Comparison of ENCODE assay signal across 14 cellular contexts in genomic region chr6:38337819-38338465, GRCh38.
A peak's percentile ranks its signal among the peaks of the same experiment; 100 is the strongest.
DNase-seq lines count a peak whose midpoint lies in the region; ATAC-seq, FAIRE-seq and TF ChIP-seq lines count a peak whose summit lies in the region.
"Had no signal": no experiment of that assay in that cellular context is flagged by ENCODE, and none has a peak within 500 bp of the region (broad histone marks: within the 10 kb centered on the region; RNA-seq: fewer than 3 reads in every experiment).

No MANE protein-coding gene starts in this region.

- intact Hi-C loops in MCF 10A (cut with micrococcal nuclease): no loop called here
- intact Hi-C loops in breast epithelium (cut with DNase I; ENCODE audit: low total_unique reads): no loop called here

- H3K4me3 Mint-ChIP-seq in MCF 10A (ENCODE audit: unreplicated experiment): no peak overlapping the region

- DNase-seq in MCF 10A (ENCODE audit: unreplicated experiment): peak; percentile 68
- no peak for DNase-seq in breast epithelium (ENCODE audit: low spot score in 2 of 2)
- DNase-seq in fibroblast of the aortic adventitia (ENCODE audit: low read depth): peak; percentile 88
- no peak for DNase-seq in D721Med (ENCODE audit: insufficient read length, low spot score)
- DNase-seq in GM10248 (ENCODE audit: extremely low spot score): no peak
- DNase-seq in SHP77 (lab: John Stamatoyannopoulos, UW): no peak
- DNase-seq: KBM-7, NCI-H510A treated with DMSO at 0.1 percent for 48 hours, T1000 had no signal

- H3K4me1 Mint-ChIP-seq in MCF 10A (ENCODE audit: insufficient read depth, unreplicated experiment): peaks cover 21% of the 10 kb centered on the region

- no TSS peak for BruUV-seq in MCF 10A (replicated peaks; lab: Mats Ljungman, UMichigan)

- TF ChIP-seq CTCF in MCF 10A (IDR thresholded peaks at IDR 0.05; ENCODE audit: unreplicated experiment) (peak; percentile 12), breast epithelium (IDR thresholded peaks at IDR 0.05) (no peak), fibroblast of the aortic adventitia (IDR thresholded peaks at IDR 0.05; ENCODE audit: insufficient read depth, low read length) (peak; percentile 52), D721Med (IDR thresholded peaks at IDR 0.05; ENCODE audit: insufficient read depth, missing control alignments) (no peak), GM10248 (IDR thresholded peaks at IDR 0.05; ENCODE audit: control extremely low read depth, extremely low read depth, low read depth, missing control alignments) (no peak)

- no peak for TF ChIP-seq POLR2A in breast epithelium (IDR thresholded peaks at IDR 0.05)

- FAIRE-seq in D721Med (lab: Jason Lieb, UNC): no peak
- FAIRE-seq: A204.1 had no signal

- ATAC-seq in SK-N-SH treated with all-trans-retinoic acid at 6 μM for 48 hours (peak; percentile 98), GM21381 (IDR thresholded peaks at IDR 0.05; ENCODE audit: unreplicated experiment) (no peak)
- ATAC-seq: sciatic nerve had no signal

- H3K27ac Mint-ChIP-seq in MCF 10A (ENCODE audit: low read depth, unreplicated experiment): peak overlapping the region; percentile 97

- H3K9me3 ChIP-seq in breast epithelium: peaks cover 0 to 4% of the 10 kb centered on the region in 2 donors

- no peaks in the 10 kb centered on the region for H3K4me1 ChIP-seq in breast epithelium
- H3K4me1 ChIP-seq: ascending aorta had no signal

- POLR2A ChIA-PET in MCF 10A (lab: Yijun Ruan, JAX) (interaction anchor here (0.6 to 1.3 kb wide), 2 partner anchors 19 to 20 kb away, joined by 3 to 5 read pairs; no protein-coding TSS in a partner anchor), GM10248 (lab: Yijun Ruan, JAX) (no interaction called here)

- H3K4me3 ChIP-seq in breast epithelium: no peak overlapping the region
- H3K4me3 ChIP-seq in fibroblast of the aortic adventitia (ENCODE audit: low read depth, low read length): no peak overlapping the region
- H3K4me3 ChIP-seq: ascending aorta had no signal

- no peaks in the 10 kb centered on the region for H3K27me3 Mint-ChIP-seq in MCF 10A (ENCODE audit: insufficient read depth, unreplicated experiment)

- CTCF ChIA-PET in MCF 10A (lab: Yijun Ruan, JAX) (interaction anchor here (0.7 to 1.0 kb wide), 3 partner anchors 31 to 304 kb away, joined by 3 read pairs; no protein-coding TSS in a partner anchor), GM10248 (lab: Yijun Ruan, JAX) (no interaction called here)

- peaks cover 9% of the 10 kb centered on the region for H3K9me3 Mint-ChIP-seq in MCF 10A (ENCODE audit: unreplicated experiment)

- peaks cover 5% of the 10 kb centered on the region for H3K36me3 Mint-ChIP-seq in MCF 10A (ENCODE audit: insufficient read depth, unreplicated experiment)

- no peaks in the 10 kb centered on the region for H3K36me3 ChIP-seq in breast epithelium
- H3K36me3 ChIP-seq: ascending aorta had no signal

- no peaks in the 10 kb centered on the region for H3K27me3 ChIP-seq in breast epithelium
- H3K27me3 ChIP-seq: ascending aorta had no signal

- no peak overlapping the region for H3K27ac ChIP-seq in breast epithelium
- H3K27ac ChIP-seq: ascending aorta had no signal

TF ChIP-seq in SK-N-SH treated with all-trans-retinoic acid at 6 μM for 48 hours, 23 proteins besides CTCF, POLR2A, EP300 and RAD21:
- TF ChIP-seq CSRNP3 (CRISPR knock-in tag; IDR thresholded peaks at IDR 0.05) (no peak), TCF4 (CRISPR knock-in tag; IDR thresholded peaks at IDR 0.05; ENCODE audit: borderline replicate concordance) (no peak), ZFP3 (CRISPR knock-in tag; IDR thresholded peaks at IDR 0.05) (no peak), OSR1 (CRISPR knock-in tag; IDR thresholded peaks at IDR 0.05) (no peak), SNAI2 (CRISPR knock-in tag; IDR thresholded peaks at IDR 0.05) (no peak), ARNTL (CRISPR knock-in tag; IDR thresholded peaks at IDR 0.05; ENCODE audit: borderline replicate concordance, low read depth) (no peak), ESRRG (CRISPR knock-in tag; IDR thresholded peaks at IDR 0.05) (no peak), POU6F1 (CRISPR knock-in tag; IDR thresholded peaks at IDR 0.05; ENCODE audit: borderline replicate concordance, low read depth) (no peak), TSHZ2 (CRISPR knock-in tag; IDR thresholded peaks at IDR 0.05) (no peak), ZNF565 (CRISPR knock-in tag; conservative IDR thresholded peaks at IDR 0.05; ENCODE audit: low read depth) (no peak), BACH2 (CRISPR knock-in tag; IDR thresholded peaks at IDR 0.05; ENCODE audit: borderline replicate concordance) (no peak), TOX (CRISPR knock-in tag; IDR thresholded peaks at IDR 0.05; ENCODE audit: borderline replicate concordance) (no peak), PATZ1 (CRISPR knock-in tag; IDR thresholded peaks at IDR 0.05; ENCODE audit: borderline replicate concordance) (no peak), ZNF8 (CRISPR knock-in tag; IDR thresholded peaks at IDR 0.05) (no peak)
TF ChIP-seq in SK-N-SH treated with all-trans-retinoic acid at 6 μM for 48 hours: peak in this region for 0.

Comparison
In these comparisons a context has a peak if more than half of its experiments do, and no peak if none do; other contexts are left out.
1. DNase-seq: peak in MCF 10A (single experiment) and fibroblast of the aortic adventitia (single experiment); none in breast epithelium (0 of 2), D721Med (single experiment), GM10248 (single experiment) and SHP77 (0 of 2).
2. CTCF ChIP-seq: peak in MCF 10A (single experiment) and fibroblast of the aortic adventitia (single experiment); none in breast epithelium (0 of 3), D721Med (single experiment) and GM10248 (single experiment).